ENCODE assay signal across 1 cellular context in genomic region chr1:161044535-161044907, GRCh38.
TF ChIP-seq lines count a peak whose summit lies in the region.

No MANE protein-coding gene starts in this region.

TF ChIP-seq in SK-N-SH treated with all-trans-retinoic acid at 6 μM for 48 hours, 23 proteins besides CTCF, POLR2A, EP300 and RAD21 (continued from another document):
- no peak for TF ChIP-seq CSRNP3 (CRISPR knock-in tag; IDR thresholded peaks at IDR 0.05)
- no peak for TF ChIP-seq OSR1 (CRISPR knock-in tag; IDR thresholded peaks at IDR 0.05)
- no peak for TF ChIP-seq ZFP30 (CRISPR knock-in tag; IDR thresholded peaks at IDR 0.05)
- TF ChIP-seq CSDC2 (CRISPR knock-in tag; IDR thresholded peaks at IDR 0.05), result no peak
- no peak for TF ChIP-seq RARB (CRISPR knock-in tag; IDR thresholded peaks at IDR 0.05)
- TF ChIP-seq ZNF8 (CRISPR knock-in tag; IDR thresholded peaks at IDR 0.05), result no peak
